1 cellular context compared by ENCODE assay signal in genomic region chr1:150363426-150364230, GRCh38.
TF ChIP-seq lines count a peak whose summit lies in the region.

Gene RPRD2 (plus strand): TSS chr1:150364147. CDS start chr1:150364715, 568 bp downstream.

TF ChIP-seq in HEK293, 187 proteins besides CTCF, POLR2A, EP300 and RAD21 (continued from another document):
- TF ChIP-seq ZFHX2 (tag by site-specific recombination; conservative IDR thresholded peaks at IDR 0.05) (no peak), FEZF1 (tag by site-specific recombination; IDR thresholded peaks at IDR 0.05) (peak; percentile 58; the same call in 1 of the 2 replicates), HOXC10 (CRISPR knock-in tag; IDR thresholded peaks at IDR 0.05) (no peak), ZNF580 (tag by site-specific recombination; IDR thresholded peaks at IDR 0.05) (0 out of 2 replicates have a peak, but pooled peaks have one; percentile 27), ZNF138 (tag by site-specific recombination; IDR thresholded peaks at IDR 0.05; ENCODE audit: borderline replicate concordance) (no peak), HOXA7 (CRISPR knock-in tag; IDR thresholded peaks at IDR 0.05; ENCODE audit: borderline replicate concordance) (no peak), ZNF202 (tag by site-specific recombination; IDR thresholded peaks at IDR 0.05; ENCODE audit: borderline replicate concordance) (no peak), ELK4 (IDR thresholded peaks at IDR 0.05; ENCODE audit: borderline replicate concordance, low read depth, low read length) (no peak), ZNF248 (tag by site-specific recombination; IDR thresholded peaks at IDR 0.05) (no peak), ZNF548 (tag by site-specific recombination; IDR thresholded peaks at IDR 0.05) (no peak), ZNF585B (tag by site-specific recombination; IDR thresholded peaks at IDR 0.05) (no peak), GFI1B (tag by site-specific recombination; IDR thresholded peaks at IDR 0.05) (no peak), ZNF629 (tag by site-specific recombination; IDR thresholded peaks at IDR 0.05) (peak; percentile 95), ZNF701 (tag by site-specific recombination; IDR thresholded peaks at IDR 0.05) (no peak), TCF7L2 (IDR thresholded peaks at IDR 0.05; ENCODE audit: borderline replicate concordance, low read depth, low read length) (peak; percentile 59; the same call in 1 of the 2 replicates), MYNN (tag by site-specific recombination; IDR thresholded peaks at IDR 0.05; ENCODE audit: borderline replicate concordance) (no peak), ZNF549 (tag by site-specific recombination; IDR thresholded peaks at IDR 0.05) (no peak), ZNF211 (tag by site-specific recombination; IDR thresholded peaks at IDR 0.05; ENCODE audit: low read depth) (no peak), IKZF3 (tag by site-specific recombination; IDR thresholded peaks at IDR 0.05) (peak; percentile 97), ZNF677 (tag by site-specific recombination; IDR thresholded peaks at IDR 0.05) (no peak), ZNF571 (tag by site-specific recombination; IDR thresholded peaks at IDR 0.05) (no peak), SP7 (tag by site-specific recombination; IDR thresholded peaks at IDR 0.05) (peak; percentile 67), ZNF239 (tag by site-specific recombination; IDR thresholded peaks at IDR 0.05) (no peak), ZNF214 (tag by site-specific recombination; IDR thresholded peaks at IDR 0.05; ENCODE audit: borderline replicate concordance) (no peak), ZNF621 (tag by site-specific recombination; IDR thresholded peaks at IDR 0.05) (no peak), ZNF155 (tag by site-specific recombination; IDR thresholded peaks at IDR 0.05) (no peak), SCRT2 (tag by site-specific recombination; IDR thresholded peaks at IDR 0.05) (no peak), MZF1 (tag by site-specific recombination; IDR thresholded peaks at IDR 0.05; ENCODE audit: borderline replicate concordance) (no peak), ZNF473 (tag by site-specific recombination; IDR thresholded peaks at IDR 0.05) (no peak), GLIS1 (tag by site-specific recombination; IDR thresholded peaks at IDR 0.05) (peak; percentile 16; the same call in 1 of the 2 replicates), ZNF48 (tag by site-specific recombination; IDR thresholded peaks at IDR 0.05) (no peak), ZNF558 (tag by site-specific recombination; IDR thresholded peaks at IDR 0.05) (no peak), ZNF362 (tag by site-specific recombination; IDR thresholded peaks at IDR 0.05) (0 out of 2 replicates have a peak, but pooled peaks have one; percentile 72), GLI2 (tag by site-specific recombination; IDR thresholded peaks at IDR 0.05; ENCODE audit: borderline replicate concordance, low read depth) (no peak), ZNF777 (tag by site-specific recombination; IDR thresholded peaks at IDR 0.05; ENCODE audit: borderline replicate concordance) (no peak), BCL6B (tag by site-specific recombination; IDR thresholded peaks at IDR 0.05) (no peak), ZNF555 (tag by site-specific recombination; conservative IDR thresholded peaks at IDR 0.05) (no peak), GLIS2 (tag by site-specific recombination; IDR thresholded peaks at IDR 0.05) (peak; percentile 51), ZNF341 (tag by site-specific recombination; IDR thresholded peaks at IDR 0.05; ENCODE audit: low read depth) (no peak), ZNF596 (tag by site-specific recombination; IDR thresholded peaks at IDR 0.05) (no peak), PRDM2 (tag by site-specific recombination; IDR thresholded peaks at IDR 0.05; ENCODE audit: borderline replicate concordance) (no peak), ZBTB21 (tag by site-specific recombination; IDR thresholded peaks at IDR 0.05) (peak; percentile 95), ZFP69B (tag by site-specific recombination; IDR thresholded peaks at IDR 0.05) (no peak), ZNF146 (tag by site-specific recombination; IDR thresholded peaks at IDR 0.05) (no peak), ZNF324 (tag by site-specific recombination; IDR thresholded peaks at IDR 0.05) (peak; percentile 64; the same call in 1 of the 2 replicates), ZSCAN4 (tag by site-specific recombination; IDR thresholded peaks at IDR 0.05) (no peak), ZFP37 (tag by site-specific recombination; IDR thresholded peaks at IDR 0.05) (0 out of 2 replicates have a peak, but pooled peaks have one; percentile 62), ZNF266 (tag by site-specific recombination; IDR thresholded peaks at IDR 0.05; ENCODE audit: low read depth) (no peak), PRDM4 (tag by site-specific recombination; IDR thresholded peaks at IDR 0.05) (no peak)
